10 cellular contexts compared by ENCODE assay signal in genomic region chr12:3533703-3534386, GRCh38. TPM values are rescaled to one million over a fixed set of nuclear protein-coding genes. Genes with fewer than 3 reads are reported as not detected.
DNase-seq lines count a peak whose midpoint lies in the region; ATAC-seq and TF ChIP-seq lines count a peak whose summit lies in the region.
"Had no signal": no experiment of that assay in that cellular context is flagged by ENCODE, and none has a peak within 500 bp of the region (broad histone marks: within the 10 kb centered on the region; RNA-seq: fewer than 3 reads in every experiment).

No MANE protein-coding gene starts in this region.

- no peak for ATAC-seq in HG02885 (IDR thresholded peaks at IDR 0.05; ENCODE audit: poor library complexity, unreplicated experiment)

- WGBS in neuronal stem cell (ENCODE audit: extremely low coverage in 2 of 2, insufficient read length in 2 of 2, insufficient replicate concordance in 1 of 2), 2 donors: no CpG with 5 or more reads among the region's 8 CpGs

- H2BK5ac ChIP-seq in neuronal stem cell (ENCODE audit: low read length): no peak overlapping the region

- no peak overlapping the region for H2AFZ ChIP-seq in neuronal stem cell (ENCODE audit: low read length)

- H3K4me3 ChIP-seq in neuronal stem cell (ENCODE audit: low read length in 2 of 2) (no peak overlapping the region), tibial artery (no peak overlapping the region)

- TF ChIP-seq CTCF in tibial artery (IDR thresholded peaks at IDR 0.05) (peak in 1 of 2 experiments; percentile 2), GM20000 (IDR thresholded peaks at IDR 0.05; ENCODE audit: extremely low read depth, missing control alignments) (no peak)

- H3K9me3 ChIP-seq in neuronal stem cell (replicated peaks in 1 of 2; ENCODE audit: control insufficient read depth in 2 of 2, insufficient read depth in 1 of 2, low read depth in 1 of 2, low read length in 2 of 2) (no peaks in the 10 kb centered on the region), tibial artery (peaks cover 0 to 5% (median 0%) of the 10 kb centered on the region in 3 donors)

- H4K8ac ChIP-seq in neuronal stem cell (ENCODE audit: low read depth, low read length): no peak overlapping the region

- no peaks in the 10 kb centered on the region for H3K79me1 ChIP-seq in neuronal stem cell (ENCODE audit: low read depth, low read length)

- H3K36me3 ChIP-seq in neuronal stem cell (replicated peaks in 1 of 2; ENCODE audit: control insufficient read depth in 2 of 2, insufficient read depth in 2 of 2, low read length in 2 of 2) (no peaks in the 10 kb centered on the region), tibial artery (no peaks in the 10 kb centered on the region)

- H2BK120ac ChIP-seq in neuronal stem cell (ENCODE audit: low read depth, low read length): no peak overlapping the region

- H3K4ac ChIP-seq in neuronal stem cell (ENCODE audit: low read length): no peak overlapping the region

- H3K14ac ChIP-seq in neuronal stem cell (ENCODE audit: low read length): peak overlapping the region; percentile 65

- no peaks in the 10 kb centered on the region for H3K27me3 ChIP-seq in neuronal stem cell (ENCODE audit: control insufficient read depth in 3 of 3, insufficient read depth in 3 of 3, low read depth in 1 of 3, low read length in 3 of 3)
- peaks cover 0 to 7% of the 10 kb centered on the region in 2 donors for H3K27me3 ChIP-seq in tibial artery

- no peak overlapping the region for H2BK15ac ChIP-seq in neuronal stem cell (ENCODE audit: low read length)

- no peak overlapping the region for H3K23ac ChIP-seq in neuronal stem cell (ENCODE audit: low read depth, low read length, poor library complexity)

- no peak overlapping the region for H3K9ac ChIP-seq in neuronal stem cell (ENCODE audit: low read depth, low read length, poor library complexity)

- no peak overlapping the region for H4K91ac ChIP-seq in neuronal stem cell (ENCODE audit: low read depth, low read length, poor library complexity)

- intact Hi-C loops in tibial artery (cut with DNase I; ENCODE audit: low total_unique reads): no loop called here

- H3K4me2 ChIP-seq in neuronal stem cell (ENCODE audit: insufficient read depth, low read length, poor library complexity, severe bottlenecking): no peak overlapping the region

- no peak overlapping the region for H2BK12ac ChIP-seq in neuronal stem cell (ENCODE audit: low read length)

- H3K27ac ChIP-seq in cingulate gyrus (ENCODE audit: low read depth, low read length) (peak overlapping the region; percentile 42), neuronal stem cell (replicated peaks; ENCODE audit: low read length) (no peak overlapping the region), tibial artery (no peak overlapping the region)

- DNase-seq in ELF-1 (ENCODE audit: low read depth, low spot score) (peak; percentile 25), NCI-H2196 (lab: John Stamatoyannopoulos, UW; ENCODE audit: unreplicated experiment) (peak; percentile 40), neuronal stem cell (ENCODE audit: low spot score) (no peak), tibial artery (no peak), GM20000 (ENCODE audit: low spot score) (no peak), glomerular visceral epithelial cell (ENCODE audit: extremely low spot score) (no peak)
- DNase-seq: trophoblast cell had no signal

- H3K4me1 ChIP-seq in neuronal stem cell (ENCODE audit: control insufficient read depth in 2 of 2, insufficient read depth in 1 of 2, low read depth in 1 of 2, low read length in 2 of 2): peaks cover 6 to 9% of the 10 kb centered on the region in 2 donors
- peaks cover 0 to 14% (median 0%) of the 10 kb centered on the region in 4 donors for H3K4me1 ChIP-seq in tibial artery

- H3K18ac ChIP-seq in neuronal stem cell (ENCODE audit: low read length): peak overlapping the region; percentile 25

- no peak overlapping the region for H2AK5ac ChIP-seq in neuronal stem cell (ENCODE audit: low read depth, low read length)

RNA-seq across cellular contexts. Expression of gene PRMT8, which starts 42.8 kb away (rescaled TPM):
- 0.93 TPM for polyA plus RNA-seq in neuronal stem cell (2013, experiment 1 of 2)
- polyA plus RNA-seq in neuronal stem cell (2013, experiment 2 of 2): 0.86 TPM
- polyA plus RNA-seq: liver had no signal

Comparison
In these comparisons a context has a peak if more than half of its experiments do, and no peak if none do; other contexts are left out.
1. DNase-seq: peak in ELF-1 (single experiment) and NCI-H2196 (single experiment); none in neuronal stem cell (single experiment), tibial artery (0 of 2), GM20000 (single experiment) and glomerular visceral epithelial cell (single experiment).